ENCODE assay signal across 1 cellular context in the genomic region with DNA sequence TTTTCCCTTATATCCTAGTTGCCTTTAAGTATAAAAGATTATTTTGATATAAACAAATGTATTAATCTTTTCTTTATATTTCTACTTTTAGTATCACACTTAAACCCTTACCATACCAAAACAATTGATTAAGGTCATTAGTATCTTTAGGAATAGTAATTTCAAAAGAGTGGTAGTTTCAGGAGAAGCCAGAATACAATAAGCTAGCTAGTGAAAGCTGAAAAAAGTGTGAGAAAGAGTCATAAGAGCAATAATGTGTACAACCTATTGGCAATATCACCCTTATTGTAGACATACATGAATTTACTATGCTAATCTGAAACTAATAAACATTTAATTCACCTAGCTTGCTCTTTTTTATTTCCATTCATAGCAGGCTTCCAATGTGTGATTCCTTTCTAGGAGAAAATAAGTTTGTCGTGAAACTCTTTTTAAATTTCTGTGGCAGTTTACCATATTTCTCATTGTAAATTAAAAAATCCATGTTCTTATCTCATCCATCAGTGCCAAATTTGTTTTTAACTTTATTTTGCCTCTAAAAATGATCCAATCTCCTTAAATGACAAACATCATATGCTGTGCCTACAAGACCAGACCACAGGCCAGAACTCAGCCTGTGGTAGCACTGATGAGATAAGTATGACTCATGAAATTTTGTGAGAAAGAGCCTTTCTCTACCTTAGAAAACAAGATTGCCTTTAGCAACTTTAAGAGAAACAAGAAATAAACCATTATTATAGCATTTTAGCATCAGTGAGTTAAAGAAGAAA.
TF ChIP-seq lines count a peak whose summit lies in the region.

No MANE protein-coding gene starts in this region.

TF ChIP-seq in SK-N-SH, 30 proteins besides CTCF, POLR2A, EP300 and RAD21 (continued from another document):
- TF ChIP-seq FOXJ3 (CRISPR knock-in tag; IDR thresholded peaks at IDR 0.05) (0 out of 2 replicates have a peak, but pooled peaks have one; percentile 35), RCOR1 (IDR thresholded peaks at IDR 0.05; ENCODE audit: low read length) (peak; percentile 88), CHD2 (IDR thresholded peaks at IDR 0.05; ENCODE audit: low read length, partially characterized antibody) (peak; percentile 58), NRF1 (IDR thresholded peaks at IDR 0.05; ENCODE audit: low read depth, low read length) (no peak), FOXM1 (IDR thresholded peaks at IDR 0.05; ENCODE audit: low read depth) (peak; percentile 18; the same call in 1 of the 2 replicates), RXRA (IDR thresholded peaks at IDR 0.05; ENCODE audit: borderline replicate concordance, low read depth) (no peak), MEF2A (IDR thresholded peaks at IDR 0.05; ENCODE audit: borderline replicate concordance, low read depth) (no peak), GATA2 (CRISPR knock-in tag; IDR thresholded peaks at IDR 0.05) (peak; percentile 96), RFX5 (IDR thresholded peaks at IDR 0.05; ENCODE audit: low read length) (no peak), YY1 (IDR thresholded peaks at IDR 0.05; ENCODE audit: low read depth) (no peak), SMC3 (IDR thresholded peaks at IDR 0.05; ENCODE audit: low read depth, low read length) (no peak), TEAD4 (IDR thresholded peaks at IDR 0.05; ENCODE audit: borderline replicate concordance, insufficient read depth) (no peak), SIN3A (IDR thresholded peaks at IDR 0.05; ENCODE audit: borderline replicate concordance, low read depth, low read length) (no peak), GABPA (IDR thresholded peaks at IDR 0.05; ENCODE audit: low read depth) (no peak)
- TF ChIP-seq, protein P1, sequence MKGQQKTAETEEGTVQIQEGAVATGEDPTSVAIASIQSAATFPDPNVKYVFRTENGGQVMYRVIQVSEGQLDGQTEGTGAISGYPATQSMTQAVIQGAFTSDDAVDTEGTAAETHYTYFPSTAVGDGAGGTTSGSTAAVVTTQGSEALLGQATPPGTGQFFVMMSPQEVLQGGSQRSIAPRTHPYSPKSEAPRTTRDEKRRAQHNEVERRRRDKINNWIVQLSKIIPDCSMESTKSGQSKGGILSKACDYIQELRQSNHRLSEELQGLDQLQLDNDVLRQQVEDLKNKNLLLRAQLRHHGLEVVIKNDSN (IDR thresholded peaks at IDR 0.05; ENCODE audit: borderline replicate concordance, low read depth) = no peak
- TF ChIP-seq, protein P2, sequence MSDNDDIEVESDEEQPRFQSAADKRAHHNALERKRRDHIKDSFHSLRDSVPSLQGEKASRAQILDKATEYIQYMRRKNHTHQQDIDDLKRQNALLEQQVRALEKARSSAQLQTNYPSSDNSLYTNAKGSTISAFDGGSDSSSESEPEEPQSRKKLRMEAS (IDR thresholded peaks at IDR 0.05; ENCODE audit: low read depth) = no peak
- TF ChIP-seq, protein P3, sequence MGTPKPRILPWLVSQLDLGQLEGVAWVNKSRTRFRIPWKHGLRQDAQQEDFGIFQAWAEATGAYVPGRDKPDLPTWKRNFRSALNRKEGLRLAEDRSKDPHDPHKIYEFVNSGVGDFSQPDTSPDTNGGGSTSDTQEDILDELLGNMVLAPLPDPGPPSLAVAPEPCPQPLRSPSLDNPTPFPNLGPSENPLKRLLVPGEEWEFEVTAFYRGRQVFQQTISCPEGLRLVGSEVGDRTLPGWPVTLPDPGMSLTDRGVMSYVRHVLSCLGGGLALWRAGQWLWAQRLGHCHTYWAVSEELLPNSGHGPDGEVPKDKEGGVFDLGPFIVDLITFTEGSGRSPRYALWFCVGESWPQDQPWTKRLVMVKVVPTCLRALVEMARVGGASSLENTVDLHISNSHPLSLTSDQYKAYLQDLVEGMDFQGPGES (IDR thresholded peaks at IDR 0.05; ENCODE audit: low read depth, low read length) = no peak
